16 cellular contexts compared by ENCODE assay signal in genomic region chr7:149225106-149225505, GRCh38. TPM values are rescaled to one million over a fixed set of nuclear protein-coding genes. Genes with fewer than 3 reads are reported as not detected.
DNase-seq lines count a peak whose midpoint lies in the region; ATAC-seq and TF ChIP-seq lines count a peak whose summit lies in the region.
"Had no signal": no experiment of that assay in that cellular context is flagged by ENCODE, and none has a peak within 500 bp of the region (broad histone marks: within the 10 kb centered on the region; RNA-seq: fewer than 3 reads in every experiment).

No MANE protein-coding gene starts in this region.

- no peaks in the 10 kb centered on the region for H3K9me3 Mint-ChIP-seq in activated naive CD8-positive, alpha-beta T cell treated with anti-CD3 and anti-CD28 coated beads for 36 hours
- H3K9me3 Mint-ChIP-seq in activated naive CD8-positive, alpha-beta T cell treated with anti-CD3 and anti-CD28 coated beads, Interleukin-2, amount 50 U/mL, for 24 hours = no peaks in the 10 kb centered on the region
- no peaks in the 10 kb centered on the region for H3K9me3 Mint-ChIP-seq in central memory CD8-positive, alpha-beta T cell
- H3K9me3 Mint-ChIP-seq in stimulated activated naive CD8-positive, alpha-beta T cell treated with anti-CD3 and anti-CD28 coated beads, Interleukin-15, amount 100 ng/mL, for 72 hours = no peaks in the 10 kb centered on the region
- H3K9me3 Mint-ChIP-seq: CD4-positive, alpha-beta T cell; H9 had no signal

- DNase-seq in activated naive CD8-positive, alpha-beta T cell treated with anti-CD3 and anti-CD28 coated beads for 36 hours = no peak
- no peak for DNase-seq in activated naive CD8-positive, alpha-beta T cell treated with anti-CD3 and anti-CD28 coated beads, Interleukin-2, amount 50 U/mL, for 24 hours
- DNase-seq in RWPE1 (ENCODE audit: low spot score) = no peak
- DNase-seq in central memory CD8-positive, alpha-beta T cell (ENCODE audit: low spot score in 2 of 2) = no peak
- DNase-seq in spleen = peak; percentile 65
- no peak for DNase-seq in stimulated activated naive CD8-positive, alpha-beta T cell treated with anti-CD3 and anti-CD28 coated beads, Interleukin-15, amount 100 ng/mL, for 72 hours
- DNase-seq in upper lobe of right lung = no peak
- DNase-seq: AML-193; Caco-2; CD4-positive, alpha-beta T cell; H9 had no signal

- H3K27ac Mint-ChIP-seq in activated naive CD8-positive, alpha-beta T cell treated with anti-CD3 and anti-CD28 coated beads for 36 hours = peak overlapping the region; percentile 34
- H3K27ac Mint-ChIP-seq in activated naive CD8-positive, alpha-beta T cell treated with anti-CD3 and anti-CD28 coated beads, Interleukin-2, amount 50 U/mL, for 24 hours = no peak overlapping the region
- H3K27ac Mint-ChIP-seq in central memory CD8-positive, alpha-beta T cell (ENCODE audit: low read depth) = peak overlapping the region; percentile 29
- no peak overlapping the region for H3K27ac Mint-ChIP-seq in stimulated activated naive CD8-positive, alpha-beta T cell treated with anti-CD3 and anti-CD28 coated beads, Interleukin-15, amount 100 ng/mL, for 72 hours
- H3K27ac Mint-ChIP-seq: CD4-positive, alpha-beta T cell; H9 had no signal

- 93 to 98% (median 98%) methylated on average over 18 to 19 of the region's 19 CpGs for WGBS in spleen, 5 donors

- intact Hi-C loops in spleen (cut with DNase I; ENCODE audit: low total_unique reads) = no loop called here
- intact Hi-C loops in upper lobe of right lung (cut with DNase I) = no loop called here

- H3K36me3 ChIP-seq in spleen (peaks cover 0 to 66% (median 50%) of the 10 kb centered on the region in 6 donors), upper lobe of right lung (peaks cover 39% of the 10 kb centered on the region)

- H3K27me3 Mint-ChIP-seq in activated naive CD8-positive, alpha-beta T cell treated with anti-CD3 and anti-CD28 coated beads for 36 hours = peaks cover 4% of the 10 kb centered on the region
- H3K27me3 Mint-ChIP-seq in activated naive CD8-positive, alpha-beta T cell treated with anti-CD3 and anti-CD28 coated beads, Interleukin-2, amount 50 U/mL, for 24 hours = no peaks in the 10 kb centered on the region
- H3K27me3 Mint-ChIP-seq in central memory CD8-positive, alpha-beta T cell = no peaks in the 10 kb centered on the region
- H3K27me3 Mint-ChIP-seq in stimulated activated naive CD8-positive, alpha-beta T cell treated with anti-CD3 and anti-CD28 coated beads, Interleukin-15, amount 100 ng/mL, for 72 hours = peaks cover 9% of the 10 kb centered on the region
- H3K27me3 Mint-ChIP-seq: CD4-positive, alpha-beta T cell had no signal

- POLR2A ChIA-PET in RWPE1 (lab: Yijun Ruan, JAX; ENCODE audit: low non-redundant PET) = no interaction called here

- no peak for TF ChIP-seq CTCF in RWPE1 (conservative IDR thresholded peaks at IDR 0.05; ENCODE audit: low read depth)
- no peak for TF ChIP-seq CTCF in spleen (IDR thresholded peaks at IDR 0.05 in 8 of 11, conservative IDR thresholded peaks at IDR 0.05 in 3 of 11)
- TF ChIP-seq CTCF in upper lobe of right lung (IDR thresholded peaks at IDR 0.05) = no peak

- peak overlapping the region; percentile 15 for H3K27ac ChIP-seq in RWPE1
- H3K27ac ChIP-seq in spleen = no peak overlapping the region
- H3K27ac ChIP-seq in upper lobe of right lung = no peak overlapping the region
- H3K27ac ChIP-seq: 22Rv1, A549, C4-2B had no signal

- ATAC-seq in activated naive CD8-positive, alpha-beta T cell treated with anti-CD3 and anti-CD28 coated beads, Interleukin-2, amount 50 U/mL, for 24 hours = no peak
- ATAC-seq in central memory CD8-positive, alpha-beta T cell (replicated peaks; ENCODE audit: extremely low read depth, poor library complexity, severe bottlenecking) = no peak
- ATAC-seq in stimulated activated naive CD8-positive, alpha-beta T cell treated with anti-CD3 and anti-CD28 coated beads, Interleukin-15, amount 100 ng/mL, for 72 hours = no peak
- no peak for ATAC-seq in upper lobe of right lung
- no peak for ATAC-seq in HG02763 (IDR thresholded peaks at IDR 0.05; ENCODE audit: unreplicated experiment)
- ATAC-seq: A549, HepG2 had no signal

- peaks cover 0 to 5% (median 0%) of the 10 kb centered on the region in 8 donors for H3K9me3 ChIP-seq in spleen
- no peaks in the 10 kb centered on the region for H3K9me3 ChIP-seq in upper lobe of right lung
- H3K9me3 ChIP-seq: A549, Caco-2 had no signal

- peaks cover 29% of the 10 kb centered on the region for H3K36me3 Mint-ChIP-seq in activated naive CD8-positive, alpha-beta T cell treated with anti-CD3 and anti-CD28 coated beads for 36 hours
- H3K36me3 Mint-ChIP-seq in activated naive CD8-positive, alpha-beta T cell treated with anti-CD3 and anti-CD28 coated beads, Interleukin-2, amount 50 U/mL, for 24 hours (ENCODE audit: low read depth) = peaks cover 32% of the 10 kb centered on the region
- peaks cover 6% of the 10 kb centered on the region for H3K36me3 Mint-ChIP-seq in central memory CD8-positive, alpha-beta T cell (ENCODE audit: insufficient read depth)

- H3K4me3 ChIP-seq in spleen (no peak overlapping the region), upper lobe of right lung (no peak overlapping the region)
- H3K4me3 ChIP-seq: A549 had no signal

- no peaks in the 10 kb centered on the region for H3K4me1 ChIP-seq in spleen
- H3K4me1 ChIP-seq in upper lobe of right lung = no peaks in the 10 kb centered on the region
- H3K4me1 ChIP-seq: Caco-2 had no signal

- no peaks in the 10 kb centered on the region for H3K4me1 Mint-ChIP-seq in activated naive CD8-positive, alpha-beta T cell treated with anti-CD3 and anti-CD28 coated beads for 36 hours
- no peaks in the 10 kb centered on the region for H3K4me1 Mint-ChIP-seq in activated naive CD8-positive, alpha-beta T cell treated with anti-CD3 and anti-CD28 coated beads, Interleukin-2, amount 50 U/mL, for 24 hours
- H3K4me1 Mint-ChIP-seq in central memory CD8-positive, alpha-beta T cell = no peaks in the 10 kb centered on the region
- H3K4me1 Mint-ChIP-seq in stimulated activated naive CD8-positive, alpha-beta T cell treated with anti-CD3 and anti-CD28 coated beads, Interleukin-15, amount 100 ng/mL, for 72 hours = no peaks in the 10 kb centered on the region
- H3K4me1 Mint-ChIP-seq: H9 had no signal

- CTCF ChIA-PET in RWPE1 (lab: Yijun Ruan, JAX) = no interaction called here

- no peak overlapping the region for H3K4me3 Mint-ChIP-seq in activated naive CD8-positive, alpha-beta T cell treated with anti-CD3 and anti-CD28 coated beads for 36 hours
- no peak overlapping the region for H3K4me3 Mint-ChIP-seq in activated naive CD8-positive, alpha-beta T cell treated with anti-CD3 and anti-CD28 coated beads, Interleukin-2, amount 50 U/mL, for 24 hours
- H3K4me3 Mint-ChIP-seq in central memory CD8-positive, alpha-beta T cell = no peak overlapping the region
- H3K4me3 Mint-ChIP-seq in stimulated activated naive CD8-positive, alpha-beta T cell treated with anti-CD3 and anti-CD28 coated beads, Interleukin-15, amount 100 ng/mL, for 72 hours = no peak overlapping the region
- H3K4me3 Mint-ChIP-seq: CD4-positive, alpha-beta T cell; H9 had no signal

- no peaks in the 10 kb centered on the region for H3K27me3 ChIP-seq in spleen (replicated peaks in 1 of 7)
- H3K27me3 ChIP-seq in upper lobe of right lung = no peaks in the 10 kb centered on the region

- TF ChIP-seq POLR2A in spleen (IDR thresholded peaks at IDR 0.05) = no peak

RNA-seq across cellular contexts. Expression of gene ZNF212, which starts 14.3 kb away (rescaled TPM):
- total RNA-seq in activated naive CD8-positive, alpha-beta T cell treated with anti-CD3 and anti-CD28 coated beads for 36 hours = 10 to 100 TPM; 12.5 to 14.6 TPM
- 10 to 100 TPM in 6 of 7 donors, 1 to 10 TPM in 1; 9.1 to 15.0 (median 13.2) TPM for total RNA-seq in spleen
- 10 to 100 TPM in 2 of 3 donors, 1 to 10 TPM in 1; 6.7 to 13.4 (median 12.5) TPM for polyA plus RNA-seq in spleen
- total RNA-seq in upper lobe of right lung = 10.2 TPM

RNA-seq across cellular contexts. Expression of gene ZNF282, which starts 29.8 kb away (rescaled TPM):
- total RNA-seq in activated naive CD8-positive, alpha-beta T cell treated with anti-CD3 and anti-CD28 coated beads for 36 hours = 10 to 100 TPM; 30.7 to 30.8 TPM
- total RNA-seq in spleen = 10 to 100 TPM; 16.9 to 25.8 (median 19.4) TPM
- 10 to 100 TPM in 1 of 3 donors, 1 to 10 TPM in 2; 4.7 to 10.8 (median 6.0) TPM for polyA plus RNA-seq in spleen
- 23.3 TPM for total RNA-seq in upper lobe of right lung

RNA-seq across cellular contexts. Expression of gene ZNF783, which starts 36.9 kb away (rescaled TPM):
- total RNA-seq in activated naive CD8-positive, alpha-beta T cell treated with anti-CD3 and anti-CD28 coated beads for 36 hours = 10 to 100 TPM; 14.4 to 16.2 TPM
- total RNA-seq in spleen = 10 to 100 TPM; 13.8 to 24.8 (median 21.8) TPM
- polyA plus RNA-seq in spleen = 10 to 100 TPM in 2 of 3 donors, 1 to 10 TPM in 1; 7.7 to 15.7 (median 12.2) TPM
- 18.8 TPM for total RNA-seq in upper lobe of right lung

Comparison
In these comparisons a context has a peak if more than half of its experiments do, and no peak if none do; other contexts are left out.
1. H3K27ac Mint-ChIP-seq: peak in activated naive CD8-positive, alpha-beta T cell treated with anti-CD3 and anti-CD28 coated beads for 36 hours (single experiment) and central memory CD8-positive, alpha-beta T cell (single experiment); none in activated naive CD8-positive, alpha-beta T cell treated with anti-CD3 and anti-CD28 coated beads, Interleukin-2, amount 50 U/mL, for 24 hours (single experiment) and stimulated activated naive CD8-positive, alpha-beta T cell treated with anti-CD3 and anti-CD28 coated beads, Interleukin-15, amount 100 ng/mL, for 72 hours (0 of 2).